8 cellular contexts compared by ENCODE assay signal in genomic region chr15:98518823-98519561, GRCh38.
DNase-seq lines count a peak whose midpoint lies in the region; ATAC-seq and TF ChIP-seq lines count a peak whose summit lies in the region.

No MANE protein-coding gene starts in this region.

- H3K4me3 Mint-ChIP-seq in CD4-positive, alpha-beta T cell, result no peak overlapping the region
- H3K4me3 Mint-ChIP-seq in endodermal cell, result no peak overlapping the region
- no peak overlapping the region for H3K4me3 Mint-ChIP-seq in mesothelial cell of epicardium
- no peak overlapping the region for H3K4me3 Mint-ChIP-seq in stimulated activated naive B cell treated with anti-CD40 and anti-IgM and Interleukin-4, amounts not matched to agents 10 μg/mL and 1 μg/mL and 100 μg/mL, for 72 hours

- DNase-seq in CD4-positive, alpha-beta T cell, result peak; percentile 13 to 41 (median 25)
- peak; percentile 69 for DNase-seq in NCI-H69 (lab: John Stamatoyannopoulos, UW)
- peak; percentile 20 to 32 for DNase-seq in activated CD4-positive, alpha-beta T cell treated with anti-CD3 and anti-CD28 coated beads, Interleukin-2, amount 50 U/mL, for 4 hours
- peak; percentile 84 for DNase-seq in endodermal cell
- DNase-seq in mesothelial cell of epicardium (ENCODE audit: low spot score in 2 of 2, unreplicated experiment in 2 of 2), result peak in 1 of 2 experiments; percentile 66
- no peak for DNase-seq in stimulated activated naive B cell treated with anti-CD40 and anti-IgM and Interleukin-4, amounts not matched to agents 10 μg/mL and 1 μg/mL and 100 μg/mL, for 72 hours

- H3K9me3 Mint-ChIP-seq in CD4-positive, alpha-beta T cell, result no peaks in the 10 kb centered on the region
- H3K9me3 Mint-ChIP-seq in endodermal cell (no peaks in the 10 kb centered on the region), mesothelial cell of epicardium (no peaks in the 10 kb centered on the region)
- H3K9me3 Mint-ChIP-seq in stimulated activated naive B cell treated with anti-CD40 and anti-IgM and Interleukin-4, amounts not matched to agents 10 μg/mL and 1 μg/mL and 100 μg/mL, for 72 hours, result no peaks in the 10 kb centered on the region

- H3K27ac ChIP-seq in CD4-positive, alpha-beta T cell (ENCODE audit: low read depth, low read length), result no peak overlapping the region
- no peak overlapping the region for H3K27ac ChIP-seq in endodermal cell (ENCODE audit: low read depth, low read length)

- H3K9me3 ChIP-seq in CD4-positive, alpha-beta T cell (ENCODE audit: control insufficient read depth, low read length), result no peaks in the 10 kb centered on the region
- no peaks in the 10 kb centered on the region for H3K9me3 ChIP-seq in endodermal cell (ENCODE audit: control insufficient read depth, low read length)

- WGBS in endodermal cell (ENCODE audit: insufficient coverage in 1 of 2, insufficient read length in 1 of 2), 2 experiments, result 0 to 36% methylated on average over 9 to 17 of the region's 19 CpGs

- intact Hi-C loops in CD4-positive, alpha-beta T cell (cut with DNase I, micrococcal nuclease), result loop anchor here (1.0 to 5.0 kb wide), 5 partner anchors 140 to 558 kb away; no protein-coding TSS in a partner anchor

- CTCF ChIA-PET in CD4-positive, alpha-beta T cell (lab: Charles Lee), result interaction anchor here (0.6 to 1.8 kb wide), 11 partner anchors 45 to 469 kb away, joined by 3 to 9 read pairs (median 3); no protein-coding TSS in a partner anchor

- POLR2A ChIA-PET in CD4-positive, alpha-beta T cell (lab: Charles Lee), result interaction anchor here (0.6 to 1.9 kb wide), 8 partner anchors 81 to 409 kb away, joined by 3 to 6 read pairs (median 4); no protein-coding TSS in a partner anchor

- no peak overlapping the region for H3K27ac Mint-ChIP-seq in CD4-positive, alpha-beta T cell
- no peak overlapping the region for H3K27ac Mint-ChIP-seq in endodermal cell
- no peak overlapping the region for H3K27ac Mint-ChIP-seq in mesothelial cell of epicardium
- H3K27ac Mint-ChIP-seq in stimulated activated naive B cell treated with anti-CD40 and anti-IgM and Interleukin-4, amounts not matched to agents 10 μg/mL and 1 μg/mL and 100 μg/mL, for 72 hours, result no peak overlapping the region

- no peaks in the 10 kb centered on the region for H3K27me3 ChIP-seq in CD4-positive, alpha-beta T cell (ENCODE audit: control insufficient read depth, insufficient read depth, low read length)
- H3K27me3 ChIP-seq in endodermal cell (ENCODE audit: control insufficient read depth, insufficient read depth, low read length, poor library complexity, severe bottlenecking), result peaks cover 1% of the 10 kb centered on the region

- H3K36me3 ChIP-seq in endodermal cell (ENCODE audit: control insufficient read depth, insufficient read depth, low read length), result no peaks in the 10 kb centered on the region

- no peaks in the 10 kb centered on the region for H3K4me1 ChIP-seq in endodermal cell (ENCODE audit: control insufficient read depth, insufficient read depth, low read length)

- H3K9ac ChIP-seq in endodermal cell (ENCODE audit: extremely low read depth, low read length, poor library complexity, severe bottlenecking), result no peak overlapping the region

- H3K4me3 ChIP-seq in endodermal cell (ENCODE audit: low read length), result no peak overlapping the region

- peak; percentile 63 for ATAC-seq in CD4-positive, alpha-beta T cell (ENCODE audit: poor library complexity)
- ATAC-seq in GM19372 (IDR thresholded peaks at IDR 0.05; ENCODE audit: low read depth, unreplicated experiment) (peak; percentile 93), HG03520 (IDR thresholded peaks at IDR 0.05; ENCODE audit: unreplicated experiment) (peak; percentile 88)
- ATAC-seq in stimulated activated naive B cell treated with anti-CD40 and anti-IgM and Interleukin-4, amounts not matched to agents 10 μg/mL and 1 μg/mL and 100 μg/mL, for 72 hours (replicated peaks), result peak; percentile 88

- H3K27me3 Mint-ChIP-seq in CD4-positive, alpha-beta T cell, result peaks cover 8% of the 10 kb centered on the region
- peaks cover 18% of the 10 kb centered on the region for H3K27me3 Mint-ChIP-seq in endodermal cell (ENCODE audit: insufficient read depth)
- no peaks in the 10 kb centered on the region for H3K27me3 Mint-ChIP-seq in mesothelial cell of epicardium (ENCODE audit: low read depth)
- peaks cover 11 to 21% of the 10 kb centered on the region in 2 donors for H3K27me3 Mint-ChIP-seq in stimulated activated naive B cell treated with anti-CD40 and anti-IgM and Interleukin-4, amounts not matched to agents 10 μg/mL and 1 μg/mL and 100 μg/mL, for 72 hours

- peaks cover 6% of the 10 kb centered on the region for H3K4me1 Mint-ChIP-seq in CD4-positive, alpha-beta T cell (ENCODE audit: low read depth)
- H3K4me1 Mint-ChIP-seq in endodermal cell (peaks cover 9% of the 10 kb centered on the region), mesothelial cell of epicardium (peaks cover 7% of the 10 kb centered on the region)
- peaks cover 4 to 7% of the 10 kb centered on the region in 2 donors for H3K4me1 Mint-ChIP-seq in stimulated activated naive B cell treated with anti-CD40 and anti-IgM and Interleukin-4, amounts not matched to agents 10 μg/mL and 1 μg/mL and 100 μg/mL, for 72 hours

- no peaks in the 10 kb centered on the region for H3K36me3 Mint-ChIP-seq in CD4-positive, alpha-beta T cell (ENCODE audit: low read depth)
- H3K36me3 Mint-ChIP-seq in endodermal cell (ENCODE audit: low read depth), result no peaks in the 10 kb centered on the region
- no peaks in the 10 kb centered on the region for H3K36me3 Mint-ChIP-seq in mesothelial cell of epicardium
- H3K36me3 Mint-ChIP-seq in stimulated activated naive B cell treated with anti-CD40 and anti-IgM and Interleukin-4, amounts not matched to agents 10 μg/mL and 1 μg/mL and 100 μg/mL, for 72 hours, result no peaks in the 10 kb centered on the region

- TF ChIP-seq CTCF in CD4-positive, alpha-beta T cell (IDR thresholded peaks at IDR 0.05), result peak; percentile 88
- TF ChIP-seq CTCF in endodermal cell (conservative IDR thresholded peaks at IDR 0.05) (peak; percentile 83), mesothelial cell of epicardium (IDR thresholded peaks at IDR 0.05; ENCODE audit: unreplicated experiment) (peak; percentile 85)
